Comparison of ENCODE assay signal across 9 cellular contexts in genomic region chr2:43726961-43727633, GRCh38. TPM values are rescaled to one million over a fixed set of nuclear protein-coding genes. Genes with fewer than 3 reads are reported as not detected.
DNase-seq lines count a peak whose midpoint lies in the region; ATAC-seq, FAIRE-seq and TF ChIP-seq lines count a peak whose summit lies in the region.
"Not testable (repeated sequence)": the region's sequence is repeated elsewhere in the genome, so short reads cannot be mapped to it uniquely, and the experiment has no call there.
"Had no signal": no experiment of that assay in that cellular context is flagged by ENCODE, and none has a peak within 500 bp of the region (broad histone marks: within the 10 kb centered on the region; RNA-seq: fewer than 3 reads in every experiment).

No MANE protein-coding gene starts in this region.

- not testable (repeated sequence) for H3K56ac ChIP-seq in IMR-90 (ENCODE audit: extremely low read depth, insufficient read depth, low read length)

- 47% methylated on average over 14 of the region's 14 CpGs for WGBS in A549 (ENCODE audit: missing lambda C conversion rate)
- WGBS in IMR-90 (ENCODE audit: extremely low coverage in 2 of 2, insufficient read length in 1 of 2), 2 experiments = 71% methylated on average over 4 of the region's 14 CpGs; no CpG with 5 or more reads in 1 of the 2 experiments
- 63% methylated on average over 14 of the region's 14 CpGs for WGBS in SK-N-SH (ENCODE audit: low lambda C conversion rate)
- WGBS in GM12878 (ENCODE audit: insufficient coverage, insufficient replicate concordance, low lambda C conversion rate, missing lambda C conversion rate) = 64% methylated on average over 10 of the region's 14 CpGs

- TF ChIP-seq EP300 in A549 (IDR thresholded peaks at IDR 0.05); SK-N-SH (IDR thresholded peaks at IDR 0.05; ENCODE audit: borderline replicate concordance in 1 of 2, low read depth in 1 of 2, low read length in 1 of 2); GM12878 (IDR thresholded peaks at IDR 0.05; ENCODE audit: borderline replicate concordance in 1 of 2, control insufficient read depth in 1 of 2, low read depth in 2 of 2, low read length in 2 of 2): not testable (repeated sequence)

- H3K18ac ChIP-seq in IMR-90 (ENCODE audit: low read depth, low read length) = not testable (repeated sequence)

- not testable (repeated sequence) for FAIRE-seq in A549 (lab: Jason Lieb, UNC)
- peak; percentile 38 for FAIRE-seq in GM12878 (lab: Jason Lieb, UNC)

- TF ChIP-seq CTCF in A549 (IDR thresholded peaks at IDR 0.05); IMR-90 (conservative IDR thresholded peaks at IDR 0.05; ENCODE audit: low read depth, low read length); SK-N-SH (IDR thresholded peaks at IDR 0.05); GM12878 (IDR thresholded peaks at IDR 0.05 in 2 of 3, conservative IDR thresholded peaks at IDR 0.05 in 1 of 3; ENCODE audit: control insufficient read depth in 2 of 3, extremely low read depth in 1 of 3, insufficient read depth in 1 of 3, low read depth in 3 of 3, low read length in 3 of 3); choroid plexus epithelial cell (conservative IDR thresholded peaks at IDR 0.05; ENCODE audit: low read depth, low read length): not testable (repeated sequence)

- H2AFZ ChIP-seq in IMR-90 (replicated peaks; ENCODE audit: low read length, poor library complexity); GM12878 (ENCODE audit: control insufficient read depth, low read depth, low read length): not testable (repeated sequence)
- 0 out of 2 replicates have a peak overlapping the region, but pooled peaks have one; percentile 52 for H2AFZ ChIP-seq in SK-N-SH (ENCODE audit: low read depth)

- not testable (repeated sequence) for H3K4ac ChIP-seq in IMR-90 (ENCODE audit: low read depth, low read length)

- H3K4me1 ChIP-seq in A549 (peaks cover 16% of the 10 kb centered on the region; the same call in 2 of the 3 replicates), HAP-1 (peaks cover 12% of the 10 kb centered on the region)
- not testable (repeated sequence) for H3K4me1 ChIP-seq in IMR-90 (ENCODE audit: control insufficient read depth, insufficient read depth, low read length); SK-N-SH (ENCODE audit: control insufficient read depth in 1 of 2, insufficient read depth in 2 of 2, low read depth in 1 of 2, low read length in 1 of 2); GM12878 (ENCODE audit: control insufficient read depth, insufficient read depth, low read length)

- not testable (repeated sequence) for BruUV-seq in IMR-90 (replicated peaks; lab: Mats Ljungman, UMichigan); GM12878 (replicated peaks; lab: Mats Ljungman, UMichigan)

- not testable (repeated sequence) for H4K20me1 ChIP-seq in IMR-90 (ENCODE audit: insufficient read depth, low read length); SK-N-SH (ENCODE audit: insufficient read depth); GM12878 (ENCODE audit: control insufficient read depth, insufficient read depth)

- H2BK20ac ChIP-seq in IMR-90 (ENCODE audit: low read depth, low read length) = not testable (repeated sequence)

- RAD21 ChIA-PET in GM12878 (lab: Charles Lee; ENCODE audit: unreplicated experiment) = not testable (repeated sequence)

- not testable (repeated sequence) for H4K91ac ChIP-seq in IMR-90 (ENCODE audit: insufficient read depth, low read depth, low read length)

- not testable (repeated sequence) for H3K79me1 ChIP-seq in IMR-90 (ENCODE audit: low read depth in 1 of 2, low read length in 2 of 2)

- H2BK120ac ChIP-seq in IMR-90 (ENCODE audit: low read depth, low read length) = not testable (repeated sequence)

- not testable (repeated sequence) for H3F3A ChIP-seq in SK-N-SH (replicated peaks; ENCODE audit: insufficient read depth)

- H2AK5ac ChIP-seq in IMR-90 (ENCODE audit: low read depth, low read length) = not testable (repeated sequence)

- not testable (repeated sequence) for H2BK15ac ChIP-seq in IMR-90 (ENCODE audit: low read depth, low read length)

- intact Hi-C loops in IMR-90 (cut with micrococcal nuclease); GM12878 (cut with micrococcal nuclease; ENCODE audit: unreplicated experiment): not testable (repeated sequence)

- H3K79me2 ChIP-seq in SK-N-SH (ENCODE audit: insufficient read depth); GM12878 (ENCODE audit: control insufficient read depth, insufficient read depth, low read length): not testable (repeated sequence)

- H2BK5ac ChIP-seq in IMR-90 (ENCODE audit: low read depth, low read length, poor library complexity, severe bottlenecking) = not testable (repeated sequence)

- H3K27ac ChIP-seq in A549 = peak overlapping the region in 1 of 2 experiments; percentile 36; a peak in 1 of 6 replicates
- H3K27ac ChIP-seq in IMR-90 (ENCODE audit: insufficient read depth, low read length); SK-N-SH (ENCODE audit: low read depth in 2 of 2, low read length in 1 of 2); GM12878 (ENCODE audit: control insufficient read depth, insufficient read depth): not testable (repeated sequence)

- H4K5ac ChIP-seq in IMR-90 (ENCODE audit: low read depth, low read length) = not testable (repeated sequence)

- DNase-seq in A549 (ENCODE audit: low read depth in 1 of 2, low spot score in 1 of 2) (peak in 1 of 2 experiments; percentile 58), HAP-1 (ENCODE audit: low spot score in 2 of 2) (peak; percentile 21 to 40), IMR-90 (peak; percentile 14), choroid plexus epithelial cell (ENCODE audit: low read depth) (peak; percentile 81), fibroblast of the conjunctiva (ENCODE audit: low read depth) (peak; percentile 36), smooth muscle cell of the brain vasculature (ENCODE audit: low read depth, low spot score) (peak; percentile 37)
- DNase-seq in SK-N-SH; GM12878 (ENCODE audit: low read depth, low spot score): not testable (repeated sequence)

- H3K27me3 ChIP-seq in HAP-1 (ENCODE audit: low read depth); IMR-90 (ENCODE audit: control insufficient read depth, insufficient read depth, low read length); SK-N-SH (ENCODE audit: insufficient read depth); GM12878 (replicated peaks in 1 of 2; ENCODE audit: control insufficient read depth in 2 of 2, insufficient read depth in 2 of 2, low read length in 1 of 2): not testable (repeated sequence)

- dilution Hi-C loops in IMR-90 (cut with HindIII; ENCODE audit: low sequenced_read_pairs, unreplicated experiment) = not testable (repeated sequence)

- H3K9me3 ChIP-seq in A549; HAP-1; IMR-90 (ENCODE audit: control insufficient read depth, insufficient read depth, low read length); SK-N-SH; GM12878 (replicated peaks; ENCODE audit: control insufficient read depth, insufficient read depth, low read length): not testable (repeated sequence)

- H3K9me2 ChIP-seq in SK-N-SH = not testable (repeated sequence)

- H3K9ac ChIP-seq in IMR-90 (ENCODE audit: low read depth, low read length); SK-N-SH; GM12878 (ENCODE audit: control insufficient read depth, insufficient read depth, low read length): not testable (repeated sequence)

- peak in 1 of 2 experiments; percentile 65; a peak in 2 of 6 replicates for ATAC-seq in A549
- not testable (repeated sequence) for ATAC-seq in IMR-90 (ENCODE audit: low read depth); GM12878

- CTCF ChIA-PET in A549 (lab: Yijun Ruan, JAX); IMR-90 (lab: Yijun Ruan, JAX); SK-N-SH (lab: Yijun Ruan, JAX); GM12878 (lab: Yijun Ruan, JAX): not testable (repeated sequence)

- H3K23ac ChIP-seq in IMR-90 (ENCODE audit: low read depth, low read length) = not testable (repeated sequence)

- TF ChIP-seq POLR2A in A549 (IDR thresholded peaks at IDR 0.05; ENCODE audit: low read length); IMR-90 (IDR thresholded peaks at IDR 0.05; ENCODE audit: low read depth, low read length); GM12878 (IDR thresholded peaks at IDR 0.05; ENCODE audit: low read depth, low read length): not testable (repeated sequence)

- peak overlapping the region; percentile 41 for H3K4me2 ChIP-seq in A549
- H3K4me2 ChIP-seq in IMR-90 (ENCODE audit: low read depth, low read length); SK-N-SH; GM12878 (ENCODE audit: control insufficient read depth, insufficient read depth): not testable (repeated sequence)

- not testable (repeated sequence) for H4K8ac ChIP-seq in IMR-90 (ENCODE audit: low read depth in 2 of 2, low read length in 2 of 2)

- SMC1A ChIA-PET in GM12878 (lab: Charles Lee; ENCODE audit: uncharacterized antibody, unreplicated experiment) = not testable (repeated sequence)

- H2AK9ac ChIP-seq in IMR-90 (replicated peaks; ENCODE audit: low read depth, low read length, poor library complexity) = not testable (repeated sequence)

- H3K4me3 ChIP-seq in A549; HAP-1; IMR-90 (ENCODE audit: insufficient read depth, low read depth, low read length); SK-N-SH (ENCODE audit: low read depth in 2 of 2, low read length in 1 of 2); GM12878; choroid plexus epithelial cell (ENCODE audit: low read depth, low read length): not testable (repeated sequence)

- H3K9me1 ChIP-seq in IMR-90 (ENCODE audit: insufficient read depth, low read length) = not testable (repeated sequence)

- not testable (repeated sequence) for H3K36me3 ChIP-seq in HAP-1 (replicated peaks); IMR-90 (ENCODE audit: control insufficient read depth, insufficient read depth, low read length); SK-N-SH (replicated peaks in 1 of 2; ENCODE audit: control insufficient read depth in 1 of 2, insufficient read depth in 2 of 2, low read length in 1 of 2); GM12878 (ENCODE audit: control insufficient read depth in 2 of 2, insufficient read depth in 2 of 2, low read length in 1 of 2)

- POLR2A ChIA-PET in A549 (lab: Yijun Ruan, JAX); IMR-90 (lab: Charles Lee; ENCODE audit: unreplicated experiment); SK-N-SH (lab: Yijun Ruan, JAX); GM12878 (lab: Charles Lee): not testable (repeated sequence)

- in situ Hi-C loops in HAP-1 (cut with MboI; ENCODE audit: low sequenced_read_pairs); IMR-90 (cut with MboI; ENCODE audit: low sequenced_read_pairs); GM12878 (cut with MboI): not testable (repeated sequence)

- H3K14ac ChIP-seq in IMR-90 (replicated peaks; ENCODE audit: low read depth, low read length) = not testable (repeated sequence)

- TF ChIP-seq RAD21 in A549 (conservative IDR thresholded peaks at IDR 0.05 in 1 of 2, IDR thresholded peaks at IDR 0.05 in 1 of 2); IMR-90 (IDR thresholded peaks at IDR 0.05; ENCODE audit: low read length); SK-N-SH (IDR thresholded peaks at IDR 0.05; ENCODE audit: low read length); GM12878 (IDR thresholded peaks at IDR 0.05; ENCODE audit: insufficient read depth, low read depth, low read length): not testable (repeated sequence)

RNA-seq across cellular contexts. Expression of gene DYNC2LI1, which starts 46.7 kb away (rescaled TPM):
- polyA plus RNA-seq in A549 (2011; rRNA removed) (33.5 and 44.3 TPM in 2 replicates), A549 (2017; fragmentation: RNase III; extraction: RNeasy Plus Mini Kit Qiagen cat#74134 plus additional on column Dnase treatment) (22.2 to 28.2 TPM (median 23.7 TPM) in 3 replicates), IMR-90 (2012; rRNA removed) (8.1 and 10.4 TPM in 2 replicates), SK-N-SH (2012; rRNA removed) (20.4 and 26.6 TPM in 2 replicates), GM12878 (2011; rRNA removed) (25.6 and 46.8 TPM in 2 replicates), GM12878 (2014; fragmentation: Illumina TruSeq; extraction: Trizol) (20.0 and 20.5 TPM in 2 replicates), GM12878 (2014; fragmentation: Nextera tagmentation; extraction: Ambion mirVana) (10 to 100 TPM; 27.2 to 27.3 TPM), GM12878 (2014; rRNA removed) (12.5 and 16.0 TPM in 2 replicates), GM12878 (2016; fragmentation: Nextera tagmentation; extraction: Ambion mirVana) (10 to 100 TPM; 18.6 to 20.2 TPM)
- polyA plus RNA-seq in A549 (2012; cell fraction: cytosol; rRNA removed) = 7.9 and 8.8 TPM in 2 replicates
- 3.1 and 5.9 TPM in 2 replicates for polyA plus RNA-seq in A549 (2012; cell fraction: nucleus; rRNA removed)
- polyA minus RNA-seq in A549 (2011; rRNA and poly(A)+ RNA removed) = 6.5 and 6.7 TPM in 2 replicates
- total RNA-seq in IMR-90 (2012; rRNA removed) (5.2 and 11.7 TPM in 2 replicates), GM12878 (2014; rRNA removed) (13.7 and 18.0 TPM in 2 replicates), GM12878 (2014; rRNA removed; fragmentation: Illumina TruSeq; extraction: Trizol) (17.8 and 19.2 TPM in 2 replicates), GM12878 (2021) (9.5 and 10.9 TPM in 2 replicates)
- polyA plus RNA-seq in IMR-90 (2012; cell fraction: cytosol; rRNA removed) = 1.1 and 1.8 TPM in 2 replicates
- polyA plus RNA-seq in IMR-90 (2012; cell fraction: nucleus; rRNA removed; ENCODE audit: low replicate concordance) = 2.4 and 19.6 TPM in 2 replicates
- 31.3 and 44.6 TPM in 2 replicates for polyA plus RNA-seq in SK-N-SH (2012; cell fraction: cytosol; rRNA removed)
- 20.7 and 36.7 TPM in 2 replicates for polyA plus RNA-seq in SK-N-SH (2012; cell fraction: nucleus; rRNA removed)
- 54.3 and 54.8 TPM in 2 replicates for total RNA-seq in GM12878 (2013; cell fraction: nucleolus; rRNA removed)
- 9.6 TPM for polyA plus RNA-seq in GM12878 (2011; ENCODE audit: low read depth)
- 5.5 and 8.2 TPM in 2 replicates for polyA plus RNA-seq in GM12878 (2011; cell fraction: cytosol; rRNA removed)
- 14.4 and 16.7 TPM in 2 replicates for polyA plus RNA-seq in GM12878 (2011; cell fraction: nucleus; rRNA removed)
- polyA plus RNA-seq in GM12878 (2012) = 10.5 and 15.4 TPM in 2 replicates
- 7.0 and 8.1 TPM in 2 replicates for polyA minus RNA-seq in GM12878 (2011; rRNA and poly(A)+ RNA removed)
- polyA minus RNA-seq in GM12878 (2011; cell fraction: cytosol; rRNA and poly(A)+ RNA removed) = 3.2 and 3.5 TPM in 2 replicates
- polyA minus RNA-seq in GM12878 (2011; cell fraction: nucleus; rRNA and poly(A)+ RNA removed) = 5.0 and 5.4 TPM in 2 replicates

RNA-seq across cellular contexts. Expression of gene C1GALT1C1L, which starts 50.9 kb away (rescaled TPM):
- polyA plus RNA-seq in A549 (2011; rRNA removed) = 5.4 and 5.9 TPM in 2 replicates
- polyA plus RNA-seq in A549 (2012; cell fraction: cytosol; rRNA removed) = 1.7 and 2.1 TPM in 2 replicates
- polyA plus RNA-seq in A549 (2012; cell fraction: nucleus; rRNA removed) = 0.77 and 1.2 TPM in 2 replicates
- 1.4 to 2.1 TPM (median 2.1 TPM) in 3 replicates for polyA plus RNA-seq in A549 (2017; fragmentation: RNase III; extraction: RNeasy Plus Mini Kit Qiagen cat#74134 plus additional on column Dnase treatment)
- 0.17 and 0.68 TPM in 2 replicates for polyA minus RNA-seq in A549 (2011; rRNA and poly(A)+ RNA removed)
- 0.28 and 0.36 TPM in 2 replicates for total RNA-seq in IMR-90 (2012; rRNA removed)
- polyA plus RNA-seq in IMR-90 (2012; rRNA removed) = 0.53 and 0.63 TPM in 2 replicates
- polyA plus RNA-seq in IMR-90 (2012; cell fraction: cytosol; rRNA removed) = 0.05 and 0.18 TPM in 2 replicates
- polyA plus RNA-seq in IMR-90 (2012; cell fraction: nucleus; rRNA removed; ENCODE audit: low replicate concordance) = 0.37 TPM in 1 of 2 replicates, not detected in the other
- 2.6 and 3.1 TPM in 2 replicates for polyA plus RNA-seq in SK-N-SH (2012; rRNA removed)
- 4.1 and 4.5 TPM in 2 replicates for polyA plus RNA-seq in SK-N-SH (2012; cell fraction: cytosol; rRNA removed)
- 0.45 and 1.5 TPM in 2 replicates for polyA plus RNA-seq in SK-N-SH (2012; cell fraction: nucleus; rRNA removed)
- total RNA-seq in GM12878 (2013; cell fraction: nucleolus; rRNA removed) = not detected in 2 replicates
- total RNA-seq in GM12878 (2014; rRNA removed) = not detected in 2 replicates
- not detected in 2 replicates for total RNA-seq in GM12878 (2014; rRNA removed; fragmentation: Illumina TruSeq; extraction: Trizol)
- not detected in 2 replicates for total RNA-seq in GM12878 (2021)
- polyA plus RNA-seq in GM12878 (2011; ENCODE audit: low read depth) = not detected
- not detected in 2 replicates for polyA plus RNA-seq in GM12878 (2011; rRNA removed)
- polyA plus RNA-seq in GM12878 (2011; cell fraction: cytosol; rRNA removed) = not detected in 2 replicates
- polyA plus RNA-seq in GM12878 (2011; cell fraction: nucleus; rRNA removed) = not detected in 2 replicates
- not detected in 2 replicates for polyA plus RNA-seq in GM12878 (2012)
- not detected in 2 replicates for polyA plus RNA-seq in GM12878 (2014; fragmentation: Illumina TruSeq; extraction: Trizol)
- not detected for polyA plus RNA-seq in GM12878 (2014; fragmentation: Nextera tagmentation; extraction: Ambion mirVana)
- not detected in 2 replicates for polyA plus RNA-seq in GM12878 (2014; rRNA removed)
- polyA plus RNA-seq in GM12878 (2016; fragmentation: Nextera tagmentation; extraction: Ambion mirVana) = not detected
- not detected in 2 replicates for polyA minus RNA-seq in GM12878 (2011; rRNA and poly(A)+ RNA removed)
- polyA minus RNA-seq in GM12878 (2011; cell fraction: cytosol; rRNA and poly(A)+ RNA removed) = not detected in 2 replicates
- polyA minus RNA-seq in GM12878 (2011; cell fraction: nucleus; rRNA and poly(A)+ RNA removed) = not detected in 2 replicates
- total RNA-seq: CD8-positive, alpha-beta T cell had no signal
